28 cellular contexts compared by ENCODE assay signal in genomic region chr7:73994761-73995160, GRCh38. TPM values are rescaled to one million over a fixed set of nuclear protein-coding genes. Genes with fewer than 3 reads are reported as not detected.
"Had no signal": no experiment of that assay in that cellular context is flagged by ENCODE, and none has a peak within 500 bp of the region (broad histone marks: within the 10 kb centered on the region; RNA-seq: fewer than 3 reads in every experiment).

No MANE protein-coding gene starts in this region.

- DNase-seq: activated CD4-positive, alpha-beta memory T cell treated with anti-CD3 and anti-CD28 coated beads, Interleukin-2, amount 10 ng/mL, durations not matched to agents 7 days and 5 days; activated CD4-positive, alpha-beta T cell treated with anti-CD3 and anti-CD28 coated beads for 1 hour; activated CD4-positive, alpha-beta T cell treated with anti-CD3 and anti-CD28 coated beads, Interleukin-2, amount 10 ng/mL, durations not matched to agents 7 days and 5 days; activated CD8-positive, alpha-beta memory T cell treated with anti-CD3 and anti-CD28 coated beads, Interleukin-2, amount 50 U/mL, for 48 hours; activated gamma-delta T cell treated with Interleukin-2 at 50 U/mL for 16 hours; activated naive CD4-positive, alpha-beta T cell treated with anti-CD3 and anti-CD28 coated beads, Interleukin-2, amount 50 U/mL, for 16 hours; activated T-cell treated with anti-CD3 and anti-CD28 coated beads, Interleukin-2, amount 50 U/mL, for 4 hours; colonic mucosa; dorsolateral prefrontal cortex; effector memory CD8-positive, alpha-beta T cell; erythroblast; hypothalamus; immature natural killer cell; kidney; left colon; mammary epithelial cell; naive thymus-derived CD8-positive, alpha-beta T cell; occipital lobe; posterior cingulate gyrus; spleen; stimulated activated naive CD4-positive, alpha-beta T cell; T-helper 9 cell; uterus had no signal

- H3K27me3 ChIP-seq: colonic mucosa, dorsolateral prefrontal cortex, uterus had no signal

- H3K27ac ChIP-seq: colonic mucosa, dorsolateral prefrontal cortex, heart left ventricle, spleen, uterus had no signal

- H3K4me3 ChIP-seq: colonic mucosa, dorsolateral prefrontal cortex, heart left ventricle, spleen, uterus had no signal

- FAIRE-seq: kidney, TTC549 had no signal

- ATAC-seq: activated T-cell treated with anti-CD3 and anti-CD28 coated beads, Interleukin-2, amount 50 U/mL, for 4 hours; activated T-helper 17 cell treated with anti-CD3 and anti-CD28 coated beads, Interleukin-2, amount 50 U/mL, for 72 hours; effector memory CD8-positive, alpha-beta T cell; heart left ventricle; naive thymus-derived CD8-positive, alpha-beta T cell; right cardiac atrium; WTC11 had no signal

- H3K36me3 ChIP-seq: colonic mucosa, heart left ventricle, spleen, uterus had no signal

- H3K9me3 ChIP-seq: colonic mucosa, uterus had no signal

- H3K4me1 ChIP-seq: colonic mucosa had no signal

RNA-seq across cellular contexts. Expression of gene ELN, which starts 33.2 kb away (rescaled TPM):
- total RNA-seq: activated CD4-positive, alpha-beta memory T cell treated with anti-CD3 and anti-CD28 coated beads, Interleukin-2, amount 10 ng/mL, durations not matched to agents 7 days and 5 days; activated CD4-positive, alpha-beta T cell treated with anti-CD3 and anti-CD28 coated beads, Interleukin-2, amount 10 ng/mL, durations not matched to agents 7 days and 5 days; activated T-helper 17 cell treated with anti-CD3 and anti-CD28 coated beads, Interleukin-2, amount 50 U/mL, for 72 hours; naive thymus-derived CD8-positive, alpha-beta T cell had no signal
- polyA plus RNA-seq: immature natural killer cell; mammary epithelial cell; naive thymus-derived CD8-positive, alpha-beta T cell had no signal
